ENCODE assay signal across 8 cellular contexts in the genomic region with DNA sequence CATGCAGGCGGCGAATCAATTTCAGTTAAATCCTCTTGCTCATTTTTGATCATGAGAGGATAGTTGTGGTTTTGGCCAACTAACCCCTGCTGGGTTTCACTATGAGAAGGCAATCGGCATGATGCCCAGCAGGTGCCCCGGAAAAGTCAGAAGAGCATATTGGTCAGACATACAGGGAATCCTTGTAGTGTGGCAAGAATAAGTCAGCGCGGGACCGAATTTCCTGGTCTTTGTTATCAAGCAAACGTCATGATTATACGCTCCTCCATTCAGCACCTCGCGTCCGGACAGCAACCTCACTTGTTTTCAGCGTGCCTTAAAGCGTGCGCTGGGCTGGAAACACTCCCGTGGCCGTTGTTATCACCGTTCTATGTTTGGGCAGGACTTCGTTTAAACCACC. TPM values are rescaled to one million over a fixed set of nuclear protein-coding genes. Genes with fewer than 3 reads are reported as not detected.
DNase-seq lines count a peak whose midpoint lies in the region; ATAC-seq and TF ChIP-seq lines count a peak whose summit lies in the region.

No MANE protein-coding gene starts in this region.

- no peak overlapping the region for H4K91ac ChIP-seq in IMR-90 (ENCODE audit: insufficient read depth, low read depth, low read length)

- POLR2A ChIA-PET in IMR-90 (lab: Charles Lee; ENCODE audit: unreplicated experiment): no interaction called here

- intact Hi-C loops in IMR-90 (cut with micrococcal nuclease) (no loop called here), lower lobe of right lung (cut with DNase I) (no loop called here)

- in situ Hi-C loops in IMR-90 (cut with MboI; ENCODE audit: low sequenced_read_pairs): no loop called here

- H4K5ac ChIP-seq in IMR-90 (ENCODE audit: low read depth, low read length): no peak overlapping the region

- no peaks in the 10 kb centered on the region for H3K9me2 ChIP-seq in SU-DHL-6 (replicated peaks; ENCODE audit: insufficient read depth, low read length)

- no peak overlapping the region for H3K27ac Mint-ChIP-seq in stimulated activated naive CD8-positive, alpha-beta T cell treated with anti-CD3 and anti-CD28 coated beads, Interleukin-15, Interleukin-2, amounts not matched to agents 100 ng/mL and 50 ng/mL, for 24 hours

- H3K27me3 ChIP-seq in IMR-90 (ENCODE audit: control insufficient read depth, insufficient read depth, low read length) (peaks cover 40% of the 10 kb centered on the region), SU-DHL-6 (ENCODE audit: low read length) (no peaks in the 10 kb centered on the region), lower lobe of right lung (ENCODE audit: low read depth) (peaks cover 48% of the 10 kb centered on the region), gastroesophageal sphincter (peaks cover 80% of the 10 kb centered on the region)

- no peak overlapping the region for H3K4me3 ChIP-seq in IMR-90 (ENCODE audit: insufficient read depth, low read depth, low read length)
- no peak overlapping the region for H3K4me3 ChIP-seq in SU-DHL-6 (ENCODE audit: insufficient read depth, low read length, poor library complexity, severe bottlenecking)
- no peak overlapping the region for H3K4me3 ChIP-seq in lower lobe of right lung
- no peak overlapping the region for H3K4me3 ChIP-seq in gastroesophageal sphincter

- no peak overlapping the region for H3K23ac ChIP-seq in IMR-90 (ENCODE audit: low read depth, low read length)

- no peak overlapping the region for H2BK15ac ChIP-seq in IMR-90 (ENCODE audit: low read depth, low read length)

- H3K9me3 ChIP-seq in IMR-90 (ENCODE audit: control insufficient read depth, insufficient read depth, low read length) (no peaks in the 10 kb centered on the region; the same call in none of the 2 replicates), SU-DHL-6 (ENCODE audit: insufficient read depth, low read length) (no peaks in the 10 kb centered on the region), lower lobe of right lung (no peaks in the 10 kb centered on the region), gastroesophageal sphincter (peaks cover 0 to 10% (median 0%) of the 10 kb centered on the region in 3 donors)

- H3K4me2 ChIP-seq in IMR-90 (ENCODE audit: low read depth, low read length) (no peak overlapping the region), SU-DHL-6 (ENCODE audit: low read depth, low read length, poor library complexity, severe bottlenecking) (peak overlapping the region; percentile 75)

- DNase-seq in IMR-90: peak; percentile 45
- peak; percentile 31 for DNase-seq in cerebellum (ENCODE audit: low spot score)
- peak; percentile 64 for DNase-seq in lower lobe of right lung

- CTCF ChIA-PET in IMR-90 (lab: Yijun Ruan, JAX): no interaction called here

- no peak overlapping the region for H2BK20ac ChIP-seq in IMR-90 (ENCODE audit: low read depth, low read length)

- no peak overlapping the region for H3K14ac ChIP-seq in IMR-90 (replicated peaks; ENCODE audit: low read depth, low read length)

- BruUV-seq in IMR-90 (replicated peaks; lab: Mats Ljungman, UMichigan): no TSS peak

- H2AFZ ChIP-seq in IMR-90 (replicated peaks; ENCODE audit: low read length, poor library complexity): no peak overlapping the region
- H2AFZ ChIP-seq in SU-DHL-6 (ENCODE audit: low read depth, low read length, severe bottlenecking): no peak overlapping the region

- H3K56ac ChIP-seq in IMR-90 (ENCODE audit: extremely low read depth, insufficient read depth, low read length): no peak overlapping the region

- no peaks in the 10 kb centered on the region for H3K9me3 Mint-ChIP-seq in stimulated activated naive CD8-positive, alpha-beta T cell treated with anti-CD3 and anti-CD28 coated beads, Interleukin-15, Interleukin-2, amounts not matched to agents 100 ng/mL and 50 ng/mL, for 24 hours

- no peaks in the 10 kb centered on the region for H4K20me1 ChIP-seq in IMR-90 (ENCODE audit: insufficient read depth, low read length)
- H4K20me1 ChIP-seq in SU-DHL-6 (ENCODE audit: low read depth, low read length): no peaks in the 10 kb centered on the region

- H3K18ac ChIP-seq in IMR-90 (ENCODE audit: low read depth, low read length): no peak overlapping the region

- H3K27ac ChIP-seq in IMR-90 (ENCODE audit: insufficient read depth, low read length): no peak overlapping the region
- no peak overlapping the region for H3K27ac ChIP-seq in SU-DHL-6 (ENCODE audit: low read depth, low read length)
- H3K27ac ChIP-seq in lower lobe of right lung: no peak overlapping the region
- no peak overlapping the region for H3K27ac ChIP-seq in gastroesophageal sphincter

- H4K8ac ChIP-seq in IMR-90 (ENCODE audit: low read depth in 2 of 2, low read length in 2 of 2): no peak overlapping the region

- dilution Hi-C loops in IMR-90 (cut with HindIII; ENCODE audit: low sequenced_read_pairs, unreplicated experiment): no loop called here

- no peak overlapping the region for H3K9ac ChIP-seq in IMR-90 (ENCODE audit: low read depth, low read length)
- peak overlapping the region; percentile 66 for H3K9ac ChIP-seq in SU-DHL-6 (ENCODE audit: low read length)

- no peak overlapping the region for H2AK5ac ChIP-seq in IMR-90 (ENCODE audit: low read depth, low read length)

- H3K36me3 Mint-ChIP-seq in stimulated activated naive CD8-positive, alpha-beta T cell treated with anti-CD3 and anti-CD28 coated beads, Interleukin-15, Interleukin-2, amounts not matched to agents 100 ng/mL and 50 ng/mL, for 24 hours (ENCODE audit: low read depth): no peaks in the 10 kb centered on the region

- ATAC-seq in GM18907 (IDR thresholded peaks at IDR 0.05; ENCODE audit: unreplicated experiment) (peak; percentile 79), IMR-90 (ENCODE audit: low read depth) (peak; percentile 55; the same call in 1 of the 2 replicates), lower lobe of right lung (peak; percentile 63 to 70), GM21529 (IDR thresholded peaks at IDR 0.05; ENCODE audit: unreplicated experiment) (no peak), gastroesophageal sphincter (no peak)

- no peak for TF ChIP-seq EP300 in gastroesophageal sphincter (IDR thresholded peaks at IDR 0.05)

- H3K79me2 ChIP-seq in SU-DHL-6 (ENCODE audit: insufficient read depth, low read length): no peaks in the 10 kb centered on the region; the same call in 1 of the 2 replicates

- H2BK5ac ChIP-seq in IMR-90 (ENCODE audit: low read depth, low read length, poor library complexity, severe bottlenecking): no peak overlapping the region

- H3K4me1 Mint-ChIP-seq in stimulated activated naive CD8-positive, alpha-beta T cell treated with anti-CD3 and anti-CD28 coated beads, Interleukin-15, Interleukin-2, amounts not matched to agents 100 ng/mL and 50 ng/mL, for 24 hours (ENCODE audit: low read depth): peaks cover 19% of the 10 kb centered on the region

- H3K79me1 ChIP-seq in IMR-90 (ENCODE audit: low read depth in 1 of 2, low read length in 2 of 2): no peaks in the 10 kb centered on the region

- H3K36me3 ChIP-seq in IMR-90 (ENCODE audit: control insufficient read depth, insufficient read depth, low read length): no peaks in the 10 kb centered on the region
- peaks cover 5% of the 10 kb centered on the region; the same call in 1 of the 2 replicates for H3K36me3 ChIP-seq in SU-DHL-6 (ENCODE audit: low read length)
- no peaks in the 10 kb centered on the region for H3K36me3 ChIP-seq in lower lobe of right lung
- H3K36me3 ChIP-seq in gastroesophageal sphincter: no peaks in the 10 kb centered on the region

- H3K9me1 ChIP-seq in IMR-90 (ENCODE audit: insufficient read depth, low read length): no peaks in the 10 kb centered on the region

- H2BK120ac ChIP-seq in IMR-90 (ENCODE audit: low read depth, low read length): no peak overlapping the region

- H3K4me3 Mint-ChIP-seq in stimulated activated naive CD8-positive, alpha-beta T cell treated with anti-CD3 and anti-CD28 coated beads, Interleukin-15, Interleukin-2, amounts not matched to agents 100 ng/mL and 50 ng/mL, for 24 hours: peak overlapping the region; percentile 75

- H3K4ac ChIP-seq in IMR-90 (ENCODE audit: low read depth, low read length): no peak overlapping the region

- WGBS in IMR-90 (ENCODE audit: extremely low coverage in 2 of 2, insufficient read length in 1 of 2), 2 experiments: 15% methylated on average over 11 of the region's 19 CpGs; no CpG with 5 or more reads in 1 of the 2 experiments
- WGBS in gastroesophageal sphincter (ENCODE audit: low coverage in 1 of 2), 2 donors: 9 to 11% methylated on average over 6 to 15 of the region's 19 CpGs

- no peaks in the 10 kb centered on the region for H3F3A ChIP-seq in SU-DHL-6 (ENCODE audit: insufficient read depth)

- H2AK9ac ChIP-seq in IMR-90 (replicated peaks; ENCODE audit: low read depth, low read length, poor library complexity): no peak overlapping the region

- TF ChIP-seq CTCF in IMR-90 (conservative IDR thresholded peaks at IDR 0.05; ENCODE audit: low read depth, low read length) (no peak), SU-DHL-6 (IDR thresholded peaks at IDR 0.05; ENCODE audit: insufficient read depth, low read length, poor library complexity, severe bottlenecking) (no peak), lower lobe of right lung (IDR thresholded peaks at IDR 0.05) (no peak), gastroesophageal sphincter (IDR thresholded peaks at IDR 0.05) (no peak)

- H3K27me3 Mint-ChIP-seq in stimulated activated naive CD8-positive, alpha-beta T cell treated with anti-CD3 and anti-CD28 coated beads, Interleukin-15, Interleukin-2, amounts not matched to agents 100 ng/mL and 50 ng/mL, for 24 hours: peaks cover 69% of the 10 kb centered on the region

- TF ChIP-seq POLR2A in IMR-90 (IDR thresholded peaks at IDR 0.05; ENCODE audit: low read depth, low read length) (no peak), gastroesophageal sphincter (IDR thresholded peaks at IDR 0.05) (no peak)

- H3K4me1 ChIP-seq in IMR-90 (ENCODE audit: control insufficient read depth, insufficient read depth, low read length) (no peaks in the 10 kb centered on the region), lower lobe of right lung (peaks cover 27% of the 10 kb centered on the region), gastroesophageal sphincter (peaks cover 0 to 30% (median 18%) of the 10 kb centered on the region in 3 donors)

- no peak for TF ChIP-seq RAD21 in IMR-90 (IDR thresholded peaks at IDR 0.05; ENCODE audit: low read length)

TF ChIP-seq in IMR-90, 13 proteins besides CTCF, POLR2A, EP300 and RAD21 (continues in another document):
- TF ChIP-seq CHD1 (IDR thresholded peaks at IDR 0.05; ENCODE audit: low read depth, low read length) (no peak), MAZ (IDR thresholded peaks at IDR 0.05; ENCODE audit: borderline replicate concordance, low read depth, low read length) (no peak)

RNA-seq across cellular contexts. Expression of a gene that starts 1.8 kb away (rescaled TPM):
- total RNA-seq in IMR-90 (2012; rRNA removed): 0.18 and 0.28 TPM in 2 replicates
- 0.24 and 0.34 TPM in 2 replicates for polyA plus RNA-seq in IMR-90 (2012; rRNA removed)
- 0.26 and 0.39 TPM in 2 replicates for polyA plus RNA-seq in IMR-90 (2012; cell fraction: cytosol; rRNA removed)
- 1.4 and 1.6 TPM in 2 replicates for polyA plus RNA-seq in IMR-90 (2012; cell fraction: nucleus; rRNA removed; ENCODE audit: low replicate concordance)
- total RNA-seq in cerebellum: 30.9 TPM
- 11.5 TPM for total RNA-seq in lower lobe of right lung
- 1 to 10 TPM in 3 of 4 donors, under 1 TPM in 1; 0.35 to 6.7 (median 2.5) TPM for total RNA-seq in gastroesophageal sphincter

Comparison
In these comparisons a context has a peak if more than half of its experiments do, and no peak if none do; other contexts are left out.
1. ATAC-seq: peak in GM18907 (single experiment), IMR-90 (single experiment) and lower lobe of right lung (2 of 2); none in GM21529 (single experiment) and gastroesophageal sphincter (single experiment).
2. Peak in every context shown above with its lines, with median percentiles within 50 percentile points of each other: DNase-seq.